Comparison of ENCODE assay signal across 1 cellular context in genomic region chr19:8307965-8308866, GRCh38.
TF ChIP-seq lines count a peak whose summit lies in the region.

Gene CD320, minus strand, starts transcription at chr19:8308358. Its CDS starts 68 bp downstream, at chr19:8308290.

TF ChIP-seq in HEK293, 187 proteins besides CTCF, POLR2A, EP300 and RAD21 (continued from another document and continues in another):
- TF ChIP-seq, protein P1, sequence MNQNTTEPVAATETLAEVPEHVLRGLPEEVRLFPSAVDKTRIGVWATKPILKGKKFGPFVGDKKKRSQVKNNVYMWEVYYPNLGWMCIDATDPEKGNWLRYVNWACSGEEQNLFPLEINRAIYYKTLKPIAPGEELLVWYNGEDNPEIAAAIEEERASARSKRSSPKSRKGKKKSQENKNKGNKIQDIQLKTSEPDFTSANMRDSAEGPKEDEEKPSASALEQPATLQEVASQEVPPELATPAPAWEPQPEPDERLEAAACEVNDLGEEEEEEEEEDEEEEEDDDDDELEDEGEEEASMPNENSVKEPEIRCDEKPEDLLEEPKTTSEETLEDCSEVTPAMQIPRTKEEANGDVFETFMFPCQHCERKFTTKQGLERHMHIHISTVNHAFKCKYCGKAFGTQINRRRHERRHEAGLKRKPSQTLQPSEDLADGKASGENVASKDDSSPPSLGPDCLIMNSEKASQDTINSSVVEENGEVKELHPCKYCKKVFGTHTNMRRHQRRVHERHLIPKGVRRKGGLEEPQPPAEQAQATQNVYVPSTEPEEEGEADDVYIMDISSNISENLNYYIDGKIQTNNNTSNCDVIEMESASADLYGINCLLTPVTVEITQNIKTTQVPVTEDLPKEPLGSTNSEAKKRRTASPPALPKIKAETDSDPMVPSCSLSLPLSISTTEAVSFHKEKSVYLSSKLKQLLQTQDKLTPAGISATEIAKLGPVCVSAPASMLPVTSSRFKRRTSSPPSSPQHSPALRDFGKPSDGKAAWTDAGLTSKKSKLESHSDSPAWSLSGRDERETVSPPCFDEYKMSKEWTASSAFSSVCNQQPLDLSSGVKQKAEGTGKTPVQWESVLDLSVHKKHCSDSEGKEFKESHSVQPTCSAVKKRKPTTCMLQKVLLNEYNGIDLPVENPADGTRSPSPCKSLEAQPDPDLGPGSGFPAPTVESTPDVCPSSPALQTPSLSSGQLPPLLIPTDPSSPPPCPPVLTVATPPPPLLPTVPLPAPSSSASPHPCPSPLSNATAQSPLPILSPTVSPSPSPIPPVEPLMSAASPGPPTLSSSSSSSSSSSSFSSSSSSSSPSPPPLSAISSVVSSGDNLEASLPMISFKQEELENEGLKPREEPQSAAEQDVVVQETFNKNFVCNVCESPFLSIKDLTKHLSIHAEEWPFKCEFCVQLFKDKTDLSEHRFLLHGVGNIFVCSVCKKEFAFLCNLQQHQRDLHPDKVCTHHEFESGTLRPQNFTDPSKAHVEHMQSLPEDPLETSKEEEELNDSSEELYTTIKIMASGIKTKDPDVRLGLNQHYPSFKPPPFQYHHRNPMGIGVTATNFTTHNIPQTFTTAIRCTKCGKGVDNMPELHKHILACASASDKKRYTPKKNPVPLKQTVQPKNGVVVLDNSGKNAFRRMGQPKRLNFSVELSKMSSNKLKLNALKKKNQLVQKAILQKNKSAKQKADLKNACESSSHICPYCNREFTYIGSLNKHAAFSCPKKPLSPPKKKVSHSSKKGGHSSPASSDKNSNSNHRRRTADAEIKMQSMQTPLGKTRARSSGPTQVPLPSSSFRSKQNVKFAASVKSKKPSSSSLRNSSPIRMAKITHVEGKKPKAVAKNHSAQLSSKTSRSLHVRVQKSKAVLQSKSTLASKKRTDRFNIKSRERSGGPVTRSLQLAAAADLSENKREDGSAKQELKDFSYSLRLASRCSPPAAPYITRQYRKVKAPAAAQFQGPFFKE (tag by site-specific recombination; IDR thresholded peaks at IDR 0.05; ENCODE audit: borderline replicate concordance): no peak
- TF ChIP-seq, protein P2, sequence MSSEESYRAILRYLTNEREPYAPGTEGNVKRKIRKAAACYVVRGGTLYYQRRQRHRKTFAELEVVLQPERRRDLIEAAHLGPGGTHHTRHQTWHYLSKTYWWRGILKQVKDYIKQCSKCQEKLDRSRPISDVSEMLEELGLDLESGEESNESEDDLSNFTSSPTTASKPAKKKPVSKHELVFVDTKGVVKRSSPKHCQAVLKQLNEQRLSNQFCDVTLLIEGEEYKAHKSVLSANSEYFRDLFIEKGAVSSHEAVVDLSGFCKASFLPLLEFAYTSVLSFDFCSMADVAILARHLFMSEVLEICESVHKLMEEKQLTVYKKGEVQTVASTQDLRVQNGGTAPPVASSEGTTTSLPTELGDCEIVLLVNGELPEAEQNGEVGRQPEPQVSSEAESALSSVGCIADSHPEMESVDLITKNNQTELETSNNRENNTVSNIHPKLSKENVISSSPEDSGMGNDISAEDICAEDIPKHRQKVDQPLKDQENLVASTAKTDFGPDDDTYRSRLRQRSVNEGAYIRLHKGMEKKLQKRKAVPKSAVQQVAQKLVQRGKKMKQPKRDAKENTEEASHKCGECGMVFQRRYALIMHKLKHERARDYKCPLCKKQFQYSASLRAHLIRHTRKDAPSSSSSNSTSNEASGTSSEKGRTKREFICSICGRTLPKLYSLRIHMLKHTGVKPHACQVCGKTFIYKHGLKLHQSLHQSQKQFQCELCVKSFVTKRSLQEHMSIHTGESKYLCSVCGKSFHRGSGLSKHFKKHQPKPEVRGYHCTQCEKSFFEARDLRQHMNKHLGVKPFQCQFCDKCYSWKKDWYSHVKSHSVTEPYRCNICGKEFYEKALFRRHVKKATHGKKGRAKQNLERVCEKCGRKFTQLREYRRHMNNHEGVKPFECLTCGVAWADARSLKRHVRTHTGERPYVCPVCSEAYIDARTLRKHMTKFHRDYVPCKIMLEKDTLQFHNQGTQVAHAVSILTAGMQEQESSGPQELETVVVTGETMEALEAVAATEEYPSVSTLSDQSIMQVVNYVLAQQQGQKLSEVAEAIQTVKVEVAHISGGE (tag by site-specific recombination; conservative IDR thresholded peaks at IDR 0.05; ENCODE audit: low read depth): no peak
- 0 out of 2 replicates have a peak, but pooled peaks have one; percentile 45 for TF ChIP-seq ZNF629 (tag by site-specific recombination; IDR thresholded peaks at IDR 0.05)
- peak; percentile 28; the same call in 1 of the 2 replicates for TF ChIP-seq IKZF3 (tag by site-specific recombination; IDR thresholded peaks at IDR 0.05)
- TF ChIP-seq, protein P3, sequence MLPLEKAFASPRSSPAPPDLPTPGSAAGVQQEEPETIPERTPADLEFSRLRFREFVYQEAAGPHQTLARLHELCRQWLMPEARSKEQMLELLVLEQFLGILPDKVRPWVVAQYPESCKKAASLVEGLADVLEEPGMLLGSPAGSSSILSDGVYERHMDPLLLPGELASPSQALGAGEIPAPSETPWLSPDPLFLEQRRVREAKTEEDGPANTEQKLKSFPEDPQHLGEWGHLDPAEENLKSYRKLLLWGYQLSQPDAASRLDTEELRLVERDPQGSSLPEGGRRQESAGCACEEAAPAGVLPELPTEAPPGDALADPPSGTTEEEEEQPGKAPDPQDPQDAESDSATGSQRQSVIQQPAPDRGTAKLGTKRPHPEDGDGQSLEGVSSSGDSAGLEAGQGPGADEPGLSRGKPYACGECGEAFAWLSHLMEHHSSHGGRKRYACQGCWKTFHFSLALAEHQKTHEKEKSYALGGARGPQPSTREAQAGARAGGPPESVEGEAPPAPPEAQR (tag by site-specific recombination; IDR thresholded peaks at IDR 0.05): no peak
- peak; percentile 95 for TF ChIP-seq ZXDB (tag by site-specific recombination; IDR thresholded peaks at IDR 0.05)
- TF ChIP-seq ZNF23 (tag by site-specific recombination; IDR thresholded peaks at IDR 0.05; ENCODE audit: borderline replicate concordance): no peak
- peak; percentile 66 for TF ChIP-seq GLIS1 (tag by site-specific recombination; IDR thresholded peaks at IDR 0.05)
- TF ChIP-seq, protein P4, sequence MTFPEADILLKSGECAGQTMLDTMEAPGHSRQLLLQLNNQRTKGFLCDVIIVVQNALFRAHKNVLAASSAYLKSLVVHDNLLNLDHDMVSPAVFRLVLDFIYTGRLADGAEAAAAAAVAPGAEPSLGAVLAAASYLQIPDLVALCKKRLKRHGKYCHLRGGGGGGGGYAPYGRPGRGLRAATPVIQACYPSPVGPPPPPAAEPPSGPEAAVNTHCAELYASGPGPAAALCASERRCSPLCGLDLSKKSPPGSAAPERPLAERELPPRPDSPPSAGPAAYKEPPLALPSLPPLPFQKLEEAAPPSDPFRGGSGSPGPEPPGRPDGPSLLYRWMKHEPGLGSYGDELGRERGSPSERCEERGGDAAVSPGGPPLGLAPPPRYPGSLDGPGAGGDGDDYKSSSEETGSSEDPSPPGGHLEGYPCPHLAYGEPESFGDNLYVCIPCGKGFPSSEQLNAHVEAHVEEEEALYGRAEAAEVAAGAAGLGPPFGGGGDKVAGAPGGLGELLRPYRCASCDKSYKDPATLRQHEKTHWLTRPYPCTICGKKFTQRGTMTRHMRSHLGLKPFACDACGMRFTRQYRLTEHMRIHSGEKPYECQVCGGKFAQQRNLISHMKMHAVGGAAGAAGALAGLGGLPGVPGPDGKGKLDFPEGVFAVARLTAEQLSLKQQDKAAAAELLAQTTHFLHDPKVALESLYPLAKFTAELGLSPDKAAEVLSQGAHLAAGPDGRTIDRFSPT (tag by site-specific recombination; IDR thresholded peaks at IDR 0.05): no peak
- no peak for TF ChIP-seq RBAK (tag by site-specific recombination; IDR thresholded peaks at IDR 0.05)
- peak; percentile 98 for TF ChIP-seq KLF10 (tag by site-specific recombination; IDR thresholded peaks at IDR 0.05)
- TF ChIP-seq ZNF239 (tag by site-specific recombination; IDR thresholded peaks at IDR 0.05): no peak
- TF ChIP-seq ZNF548 (tag by site-specific recombination; IDR thresholded peaks at IDR 0.05): no peak
- no peak for TF ChIP-seq ZNF555 (tag by site-specific recombination; conservative IDR thresholded peaks at IDR 0.05)
- peak; percentile 96 for TF ChIP-seq ZNF600 (tag by site-specific recombination; IDR thresholded peaks at IDR 0.05)
- TF ChIP-seq ELK4 (IDR thresholded peaks at IDR 0.05; ENCODE audit: borderline replicate concordance, low read depth, low read length): no peak
- TF ChIP-seq ZNF664 (tag by site-specific recombination; IDR thresholded peaks at IDR 0.05): no peak; the same call in 1 of the 2 replicates
- no peak for TF ChIP-seq ZNF354C (tag by site-specific recombination; IDR thresholded peaks at IDR 0.05; ENCODE audit: borderline replicate concordance, low read depth)
- peak; percentile 33; the same call in 1 of the 2 replicates for TF ChIP-seq ZFHX2 (tag by site-specific recombination; conservative IDR thresholded peaks at IDR 0.05)
- TF ChIP-seq, protein P5, sequence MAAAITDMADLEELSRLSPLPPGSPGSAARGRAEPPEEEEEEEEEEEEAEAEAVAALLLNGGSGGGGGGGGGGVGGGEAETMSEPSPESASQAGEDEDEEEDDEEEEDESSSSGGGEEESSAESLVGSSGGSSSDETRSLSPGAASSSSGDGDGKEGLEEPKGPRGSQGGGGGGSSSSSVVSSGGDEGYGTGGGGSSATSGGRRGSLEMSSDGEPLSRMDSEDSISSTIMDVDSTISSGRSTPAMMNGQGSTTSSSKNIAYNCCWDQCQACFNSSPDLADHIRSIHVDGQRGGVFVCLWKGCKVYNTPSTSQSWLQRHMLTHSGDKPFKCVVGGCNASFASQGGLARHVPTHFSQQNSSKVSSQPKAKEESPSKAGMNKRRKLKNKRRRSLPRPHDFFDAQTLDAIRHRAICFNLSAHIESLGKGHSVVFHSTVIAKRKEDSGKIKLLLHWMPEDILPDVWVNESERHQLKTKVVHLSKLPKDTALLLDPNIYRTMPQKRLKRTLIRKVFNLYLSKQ (tag by site-specific recombination; IDR thresholded peaks at IDR 0.05; ENCODE audit: borderline replicate concordance): no peak
- no peak for TF ChIP-seq ZBTB7A (tag by site-specific recombination; IDR thresholded peaks at IDR 0.05; ENCODE audit: low read depth)
- TF ChIP-seq, protein P6, sequence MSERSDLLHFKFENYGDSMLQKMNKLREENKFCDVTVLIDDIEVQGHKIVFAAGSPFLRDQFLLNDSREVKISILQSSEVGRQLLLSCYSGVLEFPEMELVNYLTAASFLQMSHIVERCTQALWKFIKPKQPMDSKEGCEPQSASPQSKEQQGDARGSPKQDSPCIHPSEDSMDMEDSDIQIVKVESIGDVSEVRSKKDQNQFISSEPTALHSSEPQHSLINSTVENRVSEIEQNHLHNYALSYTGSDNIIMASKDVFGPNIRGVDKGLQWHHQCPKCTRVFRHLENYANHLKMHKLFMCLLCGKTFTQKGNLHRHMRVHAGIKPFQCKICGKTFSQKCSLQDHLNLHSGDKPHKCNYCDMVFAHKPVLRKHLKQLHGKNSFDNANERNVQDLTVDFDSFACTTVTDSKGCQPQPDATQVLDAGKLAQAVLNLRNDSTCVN (tag by site-specific recombination; optimal IDR thresholded peaks at IDR 0.05): peak; percentile 100
- peak; percentile 73; the same call in 1 of the 2 replicates for TF ChIP-seq ZNF560 (tag by site-specific recombination; IDR thresholded peaks at IDR 0.05; ENCODE audit: borderline replicate concordance)
- TF ChIP-seq ZNF266 (tag by site-specific recombination; IDR thresholded peaks at IDR 0.05; ENCODE audit: low read depth): no peak
- 0 out of 2 replicates have a peak, but pooled peaks have one; percentile 1 for TF ChIP-seq ZNF654 (tag by site-specific recombination; IDR thresholded peaks at IDR 0.05; ENCODE audit: low read depth)
- no peak for TF ChIP-seq ZBTB10 (tag by site-specific recombination; IDR thresholded peaks at IDR 0.05)
- TF ChIP-seq ZNF24 (tag by site-specific recombination; IDR thresholded peaks at IDR 0.05): peak; percentile 69; the same call in 1 of the 2 replicates
- peak; percentile 95 for TF ChIP-seq ZNF561 (tag by site-specific recombination; IDR thresholded peaks at IDR 0.05; ENCODE audit: borderline replicate concordance)
- no peak for TF ChIP-seq ZNF16 (tag by site-specific recombination; IDR thresholded peaks at IDR 0.05; ENCODE audit: low read depth)
- 0 out of 2 replicates have a peak, but pooled peaks have one; percentile 19 for TF ChIP-seq ZBTB21 (tag by site-specific recombination; IDR thresholded peaks at IDR 0.05)
- TF ChIP-seq ZNF37A (tag by site-specific recombination; IDR thresholded peaks at IDR 0.05): no peak
- peak; percentile 86 for TF ChIP-seq SP3 (tag by site-specific recombination; IDR thresholded peaks at IDR 0.05)
- TF ChIP-seq ZNF791 (tag by site-specific recombination; IDR thresholded peaks at IDR 0.05): no peak
- no peak for TF ChIP-seq ZNF48 (tag by site-specific recombination; IDR thresholded peaks at IDR 0.05)
- peak; percentile 93 for TF ChIP-seq ZNF610 (tag by site-specific recombination; IDR thresholded peaks at IDR 0.05; ENCODE audit: borderline replicate concordance)
- no peak for TF ChIP-seq MZF1 (tag by site-specific recombination; IDR thresholded peaks at IDR 0.05; ENCODE audit: borderline replicate concordance)
